16 cellular contexts compared by ENCODE assay signal in the genomic region with DNA sequence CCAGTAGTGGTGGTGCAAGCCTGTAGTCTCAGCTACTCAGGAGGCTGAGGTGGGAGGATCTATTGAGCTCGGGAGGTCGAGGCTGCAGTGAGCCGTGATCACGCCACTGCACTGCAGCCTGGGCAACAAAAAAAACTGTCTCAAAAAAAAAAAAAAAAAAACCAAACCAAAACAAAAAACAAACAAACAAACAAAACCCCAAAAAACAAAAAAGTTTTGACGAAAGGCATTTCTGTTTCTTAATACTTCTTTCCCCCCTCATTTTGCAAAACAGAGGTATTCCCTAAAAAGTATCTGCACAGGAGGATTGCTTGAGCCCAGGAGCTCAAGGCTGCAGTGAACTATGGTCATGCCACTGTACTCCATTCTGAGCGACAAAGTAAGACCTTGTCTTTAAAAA. TPM values are rescaled to one million over a fixed set of nuclear protein-coding genes. Genes with fewer than 3 reads are reported as not detected.
A peak's percentile ranks its signal among the peaks of the same experiment; 100 is the strongest.
DNase-seq lines count a peak whose midpoint lies in the region; ATAC-seq and TF ChIP-seq lines count a peak whose summit lies in the region.
"Had no signal": no experiment of that assay in that cellular context is flagged by ENCODE, and none has a peak within 500 bp of the region (broad histone marks: within the 10 kb centered on the region; RNA-seq: fewer than 3 reads in every experiment).

No MANE protein-coding gene starts in this region.

- peak overlapping the region; percentile 90 for H3K27ac Mint-ChIP-seq in activated naive CD4-positive, alpha-beta T cell treated with anti-CD3 and anti-CD28 coated beads, Interleukin-2, amount 50 U/mL, for 24 hours
- H3K27ac Mint-ChIP-seq in activated naive CD8-positive, alpha-beta T cell treated with anti-CD3 and anti-CD28 coated beads, Interleukin-2, amount 50 U/mL, for 24 hours = peak overlapping the region; percentile 64
- H3K27ac Mint-ChIP-seq in endodermal cell = no peak overlapping the region

- H3F3A ChIP-seq in OCI-LY1 (ENCODE audit: insufficient read depth, low read length) = no peaks in the 10 kb centered on the region; the same call in 1 of the 2 replicates

- H4K20me1 ChIP-seq in OCI-LY1 (ENCODE audit: insufficient read depth, low read length) = no peaks in the 10 kb centered on the region

- no peaks in the 10 kb centered on the region for H3K27me3 Mint-ChIP-seq in activated naive CD4-positive, alpha-beta T cell treated with anti-CD3 and anti-CD28 coated beads, Interleukin-2, amount 50 U/mL, for 24 hours
- no peaks in the 10 kb centered on the region for H3K27me3 Mint-ChIP-seq in activated naive CD8-positive, alpha-beta T cell treated with anti-CD3 and anti-CD28 coated beads, Interleukin-2, amount 50 U/mL, for 24 hours
- no peaks in the 10 kb centered on the region for H3K27me3 Mint-ChIP-seq in endodermal cell (ENCODE audit: insufficient read depth)

- peaks cover 97% of the 10 kb centered on the region for H3K79me2 ChIP-seq in OCI-LY1 (ENCODE audit: insufficient read depth, low read length)

- H3K4me3 ChIP-seq in OCI-LY1 (ENCODE audit: low read depth, low read length, poor library complexity, severe bottlenecking) (no peak overlapping the region), thymus (ENCODE audit: low read length) (no peak overlapping the region), endodermal cell (ENCODE audit: low read length) (no peak overlapping the region)
- H3K4me3 ChIP-seq: lower lobe of right lung had no signal

- H3K4me3 Mint-ChIP-seq in activated naive CD4-positive, alpha-beta T cell treated with anti-CD3 and anti-CD28 coated beads, Interleukin-2, amount 50 U/mL, for 24 hours = peak overlapping the region; percentile 53
- no peak overlapping the region for H3K4me3 Mint-ChIP-seq in activated naive CD8-positive, alpha-beta T cell treated with anti-CD3 and anti-CD28 coated beads, Interleukin-2, amount 50 U/mL, for 24 hours
- no peak overlapping the region for H3K4me3 Mint-ChIP-seq in endodermal cell

- H3K36me3 Mint-ChIP-seq in activated naive CD4-positive, alpha-beta T cell treated with anti-CD3 and anti-CD28 coated beads, Interleukin-2, amount 50 U/mL, for 24 hours = peaks cover 10% of the 10 kb centered on the region
- H3K36me3 Mint-ChIP-seq in activated naive CD8-positive, alpha-beta T cell treated with anti-CD3 and anti-CD28 coated beads, Interleukin-2, amount 50 U/mL, for 24 hours (ENCODE audit: low read depth) = peaks cover 8% of the 10 kb centered on the region
- H3K36me3 Mint-ChIP-seq in endodermal cell (ENCODE audit: low read depth) = peaks cover 10% of the 10 kb centered on the region

- TF ChIP-seq CTCF in OCI-LY1 (IDR thresholded peaks at IDR 0.05; ENCODE audit: low read length) (no peak), endodermal cell (conservative IDR thresholded peaks at IDR 0.05) (no peak), GM20000 (IDR thresholded peaks at IDR 0.05; ENCODE audit: extremely low read depth, missing control alignments) (no peak)

- peaks cover 31% of the 10 kb centered on the region for H3K36me3 ChIP-seq in OCI-LY1 (ENCODE audit: insufficient read depth, low read length)
- H3K36me3 ChIP-seq in thymus (ENCODE audit: control insufficient read depth, insufficient read depth) = peaks cover 15% of the 10 kb centered on the region
- H3K36me3 ChIP-seq in endodermal cell (ENCODE audit: control insufficient read depth, insufficient read depth, low read length) = peaks cover 13% of the 10 kb centered on the region

- peak overlapping the region; percentile 86 for H3K27ac ChIP-seq in OCI-LY1 (ENCODE audit: low read depth, low read length, poor library complexity, severe bottlenecking)
- peak overlapping the region; percentile 91 for H3K27ac ChIP-seq in thymus (ENCODE audit: low read depth)
- no peak overlapping the region for H3K27ac ChIP-seq in endodermal cell (ENCODE audit: low read depth, low read length)
- H3K27ac ChIP-seq: lower lobe of right lung, parathyroid adenoma had no signal

- H3K4me2 ChIP-seq in OCI-LY1 (ENCODE audit: low read length) = peak overlapping the region; percentile 13; the same call in 1 of the 2 replicates

- no peak for DNase-seq in activated naive CD4-positive, alpha-beta T cell treated with Interleukin-2 at 50 U/mL for 16 hours
- DNase-seq in activated naive CD8-positive, alpha-beta T cell treated with anti-CD3 and anti-CD28 coated beads, Interleukin-2, amount 50 U/mL, for 24 hours = no peak
- no peak for DNase-seq in endodermal cell
- no peak for DNase-seq in GM20000 (ENCODE audit: low spot score)
- DNase-seq: activated CD4-positive, CD25-positive, alpha-beta regulatory T cell; aorta; effector CD8-positive, alpha-beta T cell; lower lobe of right lung; NCI-H1092 treated with DMSO at 0.1 percent for 48 hours; NCI-H2081 treated with DMSO at 0.1 percent for 48 hours had no signal

- H3K9me3 ChIP-seq in OCI-LY1 (ENCODE audit: low read length) (no peaks in the 10 kb centered on the region), thymus (ENCODE audit: control insufficient read depth) (no peaks in the 10 kb centered on the region), endodermal cell (ENCODE audit: control insufficient read depth, low read length) (no peaks in the 10 kb centered on the region)
- H3K9me3 ChIP-seq: lower lobe of right lung had no signal

- WGBS in thymus = 88% methylated on average over 6 of the region's 6 CpGs
- 93 to 100% methylated on average over 3 to 6 of the region's 6 CpGs for WGBS in endodermal cell (ENCODE audit: insufficient coverage in 1 of 2, insufficient read length in 1 of 2), 2 experiments

- peaks cover 26% of the 10 kb centered on the region for H3K4me1 ChIP-seq in OCI-LY1 (ENCODE audit: insufficient read depth, low read length, severe bottlenecking)
- H3K4me1 ChIP-seq in thymus (ENCODE audit: control insufficient read depth, insufficient read depth, low read length) = peaks cover 41% of the 10 kb centered on the region
- H3K4me1 ChIP-seq in endodermal cell (ENCODE audit: control insufficient read depth, insufficient read depth, low read length) = peaks cover 16% of the 10 kb centered on the region
- H3K4me1 ChIP-seq: parathyroid adenoma had no signal

- H3K9ac ChIP-seq in OCI-LY1 (ENCODE audit: low read length) (no peak overlapping the region), endodermal cell (ENCODE audit: extremely low read depth, low read length, poor library complexity, severe bottlenecking) (no peak overlapping the region)
- H3K9ac ChIP-seq: parathyroid adenoma had no signal

- peaks cover 76% of the 10 kb centered on the region for H3K4me1 Mint-ChIP-seq in activated naive CD4-positive, alpha-beta T cell treated with anti-CD3 and anti-CD28 coated beads, Interleukin-2, amount 50 U/mL, for 24 hours
- peaks cover 62% of the 10 kb centered on the region for H3K4me1 Mint-ChIP-seq in activated naive CD8-positive, alpha-beta T cell treated with anti-CD3 and anti-CD28 coated beads, Interleukin-2, amount 50 U/mL, for 24 hours
- peaks cover 27% of the 10 kb centered on the region for H3K4me1 Mint-ChIP-seq in endodermal cell

- H3K27me3 ChIP-seq in OCI-LY1 (ENCODE audit: insufficient read depth, low read length) = no peaks in the 10 kb centered on the region
- H3K27me3 ChIP-seq in thymus (ENCODE audit: control insufficient read depth, insufficient read depth) = no peaks in the 10 kb centered on the region
- H3K27me3 ChIP-seq in endodermal cell (ENCODE audit: control insufficient read depth, insufficient read depth, low read length, poor library complexity, severe bottlenecking) = no peaks in the 10 kb centered on the region

- no peaks in the 10 kb centered on the region for H3K9me2 ChIP-seq in OCI-LY1 (ENCODE audit: low read depth, low read length)

- no peak overlapping the region for H2AFZ ChIP-seq in OCI-LY1 (ENCODE audit: low read length)
- H2AFZ ChIP-seq: parathyroid adenoma had no signal

- no peaks in the 10 kb centered on the region for H3K9me3 Mint-ChIP-seq in activated naive CD4-positive, alpha-beta T cell treated with anti-CD3 and anti-CD28 coated beads, Interleukin-2, amount 50 U/mL, for 24 hours
- H3K9me3 Mint-ChIP-seq in activated naive CD8-positive, alpha-beta T cell treated with anti-CD3 and anti-CD28 coated beads, Interleukin-2, amount 50 U/mL, for 24 hours = no peaks in the 10 kb centered on the region
- no peaks in the 10 kb centered on the region for H3K9me3 Mint-ChIP-seq in endodermal cell

- no peak for ATAC-seq in activated naive CD8-positive, alpha-beta T cell treated with anti-CD3 and anti-CD28 coated beads, Interleukin-2, amount 50 U/mL, for 24 hours
- no peak for ATAC-seq in activated CD4-positive, CD25-positive, alpha-beta regulatory T cell treated with anti-CD3 and anti-CD28 coated beads, Interleukin-2, amount 50 U/mL, for 24 hours
- ATAC-seq: Right ventricle myocardium inferior had no signal

RNA-seq across cellular contexts. Expression of gene HIRA, which starts 11.2 kb away (rescaled TPM):
- 15.9 TPM for polyA plus RNA-seq in thymus
- 10 to 100 TPM; 44.8 to 46.6 TPM for total RNA-seq in endodermal cell
- polyA plus RNA-seq in endodermal cell (2013, experiment 1 of 2) = 31.6 TPM
- polyA plus RNA-seq in endodermal cell (2013, experiment 2 of 2) = 31.8 TPM

RNA-seq across cellular contexts. Expression of gene MRPL40, which starts 12.0 kb away (rescaled TPM):
- 50.6 TPM for polyA plus RNA-seq in thymus
- 10 to 100 TPM; 20.3 to 26.5 TPM for total RNA-seq in endodermal cell
- 26.6 TPM for polyA plus RNA-seq in endodermal cell (2013, experiment 1 of 2)
- 24.3 TPM for polyA plus RNA-seq in endodermal cell (2013, experiment 2 of 2)

RNA-seq across cellular contexts. Expression of gene C22orf39, which starts 27.2 kb away (rescaled TPM):
- polyA plus RNA-seq in thymus = 43.4 TPM
- total RNA-seq in endodermal cell = 10 to 100 TPM; 27.4 to 31.5 TPM
- polyA plus RNA-seq in endodermal cell (2013, experiment 1 of 2) = 54.2 TPM
- 51.1 TPM for polyA plus RNA-seq in endodermal cell (2013, experiment 2 of 2)

RNA-seq across cellular contexts. Expression of gene UFD1, which starts 58.7 kb away (rescaled TPM):
- polyA plus RNA-seq in thymus = 130 TPM
- total RNA-seq in endodermal cell = 10 to 100 TPM; 67.7 to 69.2 TPM
- 50.1 TPM for polyA plus RNA-seq in endodermal cell (2013, experiment 1 of 2)
- polyA plus RNA-seq in endodermal cell (2013, experiment 2 of 2) = 54.0 TPM

RNA-seq across cellular contexts. Expression of gene CDC45, which starts 59.4 kb away (rescaled TPM):
- 5.1 TPM for polyA plus RNA-seq in thymus
- total RNA-seq in endodermal cell = 10 to 100 TPM; 30.3 to 31.2 TPM
- polyA plus RNA-seq in endodermal cell (2013, experiment 1 of 2) = 32.6 TPM
- polyA plus RNA-seq in endodermal cell (2013, experiment 2 of 2) = 26.2 TPM
